20 cellular contexts compared by ENCODE assay signal in the genomic region with DNA sequence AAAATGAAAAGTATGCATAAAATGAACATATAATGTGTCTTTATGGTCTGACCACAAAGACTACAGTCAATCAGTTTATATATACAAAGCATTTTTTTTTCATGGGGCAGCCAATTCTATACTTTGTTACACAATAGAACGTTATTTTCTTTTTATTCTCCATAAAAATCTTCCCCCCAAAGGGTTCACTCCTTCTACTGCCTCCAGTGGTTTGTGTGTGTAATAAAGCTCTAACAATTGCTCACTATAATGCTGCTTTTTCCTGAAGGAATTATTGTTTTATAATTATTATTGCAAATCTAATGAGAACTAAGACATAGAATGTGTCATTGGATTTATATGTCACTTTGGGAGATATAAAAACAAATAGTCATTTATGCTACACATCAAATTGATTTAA.
"Had no signal": no experiment of that assay in that cellular context is flagged by ENCODE, and none has a peak within 500 bp of the region (broad histone marks: within the 10 kb centered on the region; RNA-seq: fewer than 3 reads in every experiment).

No MANE protein-coding gene starts in this region.

- ATAC-seq: activated CD4-positive, alpha-beta T cell treated with anti-CD3 and anti-CD28 coated beads for 36 hours; left cardiac atrium; naive thymus-derived CD4-positive, alpha-beta T cell; right lobe of liver; stimulated activated effector memory CD8-positive, alpha-beta T cell treated with anti-CD3 and anti-CD28 coated beads, Interleukin-12 subunit alpha, Interleukin-12 subunit beta, amount 100 ng/mL, for 72 hours; upper lobe of right lung; WTC11 had no signal

- H3K27ac Mint-ChIP-seq: activated CD4-positive, alpha-beta memory T cell treated with anti-CD3 and anti-CD28 coated beads, Interleukin-2, amount 10 ng/mL, durations not matched to agents 7 days and 5 days; activated CD4-positive, alpha-beta T cell treated with anti-CD3 and anti-CD28 coated beads for 36 hours; activated naive CD4-positive, alpha-beta T cell treated with anti-CD3 and anti-CD28 coated beads for 36 hours; activated T-helper 2 cell treated with anti-CD3 and anti-CD28 coated beads, Interferon-gamma antibody, Interleukin-2, Interleukin-4, amounts not matched to agents 10 μg/mL and 5 μg/mL and 100 μg/mL, durations not matched to agents 14 hours and 24 hours and 36 hours; naive thymus-derived CD4-positive, alpha-beta T cell; stimulated activated effector memory CD8-positive, alpha-beta T cell treated with anti-CD3 and anti-CD28 coated beads, Interleukin-12 subunit alpha, Interleukin-12 subunit beta, amount 100 ng/mL, for 72 hours; WTC11 had no signal

- H3K4me1 Mint-ChIP-seq: activated CD4-positive, alpha-beta memory T cell treated with anti-CD3 and anti-CD28 coated beads, Interleukin-2, amount 10 ng/mL, durations not matched to agents 7 days and 5 days; activated CD4-positive, alpha-beta T cell treated with anti-CD3 and anti-CD28 coated beads for 36 hours; naive thymus-derived CD4-positive, alpha-beta T cell; stimulated activated effector memory CD8-positive, alpha-beta T cell treated with anti-CD3 and anti-CD28 coated beads, Interleukin-12 subunit alpha, Interleukin-12 subunit beta, amount 100 ng/mL, for 72 hours had no signal

- H3K27me3 Mint-ChIP-seq: activated CD4-positive, alpha-beta memory T cell treated with anti-CD3 and anti-CD28 coated beads, Interleukin-2, amount 10 ng/mL, durations not matched to agents 7 days and 5 days; activated CD4-positive, alpha-beta T cell treated with anti-CD3 and anti-CD28 coated beads for 36 hours; naive thymus-derived CD4-positive, alpha-beta T cell had no signal

- H3K9me3 Mint-ChIP-seq: activated CD4-positive, alpha-beta memory T cell treated with anti-CD3 and anti-CD28 coated beads, Interleukin-2, amount 10 ng/mL, durations not matched to agents 7 days and 5 days; WTC11 had no signal

- H3K27ac ChIP-seq: esophagus squamous epithelium, ovary, right lobe of liver, testis, upper lobe of right lung had no signal

- DNase-seq: activated CD4-positive, alpha-beta memory T cell treated with anti-CD3 and anti-CD28 coated beads, Interleukin-2, amount 10 ng/mL, durations not matched to agents 7 days and 5 days; activated CD4-positive, alpha-beta T cell treated with anti-CD3 and anti-CD28 coated beads for 36 hours; activated naive CD4-positive, alpha-beta T cell treated with anti-CD3 and anti-CD28 coated beads for 36 hours; activated T-cell treated with anti-CD3 and anti-CD28 coated beads, Interleukin-2, amount 50 U/mL, for 1 hour; anterior cingulate cortex; cortex of kidney; esophagus squamous epithelium; left cardiac atrium; mesendoderm; naive thymus-derived CD4-positive, alpha-beta T cell; ovary; right lobe of liver; small intestine; stimulated activated CD4-positive, alpha-beta T cell treated with anti-CD3 and anti-CD28 coated beads, Interleukin-15, amount 100 ng/mL, for 24 hours; stimulated activated CD4-positive, alpha-beta T cell treated with anti-CD3 and anti-CD28 coated beads, Interleukin-2, amount 100 ng/mL, for 48 hours; testis; upper lobe of right lung had no signal

- H3K9me3 ChIP-seq: esophagus squamous epithelium, ovary, right lobe of liver, testis, upper lobe of right lung had no signal

- H3K4me3 ChIP-seq: esophagus squamous epithelium, ovary, right lobe of liver, testis, upper lobe of right lung had no signal

- H3K27me3 ChIP-seq: esophagus squamous epithelium, ovary, right lobe of liver, testis, upper lobe of right lung had no signal

- H3K4me3 Mint-ChIP-seq: activated CD4-positive, alpha-beta memory T cell treated with anti-CD3 and anti-CD28 coated beads, Interleukin-2, amount 10 ng/mL, durations not matched to agents 7 days and 5 days; activated CD4-positive, alpha-beta T cell treated with anti-CD3 and anti-CD28 coated beads for 36 hours; activated naive CD4-positive, alpha-beta T cell treated with anti-CD3 and anti-CD28 coated beads for 36 hours; naive thymus-derived CD4-positive, alpha-beta T cell; stimulated activated effector memory CD8-positive, alpha-beta T cell treated with anti-CD3 and anti-CD28 coated beads, Interleukin-12 subunit alpha, Interleukin-12 subunit beta, amount 100 ng/mL, for 72 hours; WTC11 had no signal

- H3K36me3 ChIP-seq: esophagus squamous epithelium, ovary, right lobe of liver, upper lobe of right lung had no signal

- H3K4me1 ChIP-seq: esophagus squamous epithelium, right lobe of liver, testis, upper lobe of right lung had no signal

- H3K36me3 Mint-ChIP-seq: naive thymus-derived CD4-positive, alpha-beta T cell; stimulated activated effector memory CD8-positive, alpha-beta T cell treated with anti-CD3 and anti-CD28 coated beads, Interleukin-12 subunit alpha, Interleukin-12 subunit beta, amount 100 ng/mL, for 72 hours; WTC11 had no signal
